1 cellular context compared by ENCODE assay signal in the genomic region with DNA sequence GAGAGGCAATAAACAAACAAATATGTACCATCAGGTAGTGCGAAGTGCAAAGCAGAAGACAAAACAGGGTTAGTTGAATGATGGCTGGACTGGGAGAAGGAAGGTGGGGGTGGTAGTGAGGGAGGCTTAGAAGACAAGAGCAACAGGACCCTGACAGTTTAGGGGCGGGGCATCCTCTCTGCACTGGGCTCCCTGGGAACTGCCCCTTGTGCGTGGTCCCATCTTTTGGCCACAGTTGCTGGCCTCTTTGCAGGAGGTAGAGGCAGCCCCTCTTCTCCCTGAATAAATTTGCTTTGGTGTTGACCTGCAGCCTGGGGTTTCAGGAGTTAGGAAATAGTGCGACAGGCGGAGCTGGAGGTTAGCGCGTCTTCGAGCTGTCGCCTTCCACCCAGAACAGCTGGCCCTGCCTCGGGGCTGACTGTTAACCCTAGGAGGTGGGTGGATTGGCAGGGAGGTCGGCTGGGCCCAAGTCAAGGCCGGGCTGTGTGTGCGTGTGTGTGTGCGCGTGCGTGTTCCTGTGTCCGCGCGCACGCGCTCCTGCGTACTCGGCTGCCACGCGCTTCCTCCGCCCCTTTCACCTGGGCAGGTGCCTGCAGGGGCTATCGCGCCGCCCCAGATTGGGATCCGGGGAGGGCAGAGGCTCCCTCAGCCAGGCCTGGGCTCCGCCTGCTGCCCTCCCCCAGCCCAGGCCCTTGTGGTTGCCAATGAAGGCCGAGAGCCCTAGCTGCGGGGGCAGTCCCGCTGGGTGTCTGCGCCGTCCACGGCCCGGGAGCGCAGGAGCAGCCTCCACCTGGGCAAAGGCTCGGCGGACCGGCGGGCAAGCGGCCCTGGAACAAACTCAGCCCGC.
TF ChIP-seq lines count a peak whose summit lies in the region.

No MANE protein-coding gene starts in this region.

TF ChIP-seq in HepG2, 621 proteins besides CTCF, POLR2A, EP300 and RAD21 (continued from another document):
- peak; percentile 68 for TF ChIP-seq ZBTB14 (CRISPR knock-in tag; IDR thresholded peaks at IDR 0.05)
- peak; percentile 29; the same call in 1 of the 2 replicates for TF ChIP-seq GABPB1 (CRISPR knock-in tag; IDR thresholded peaks at IDR 0.05)
- no peak for TF ChIP-seq RCOR2 (CRISPR knock-in tag; IDR thresholded peaks at IDR 0.05)
- no peak for TF ChIP-seq RBAK (CRISPR knock-in tag; IDR thresholded peaks at IDR 0.05)
- TF ChIP-seq MXD4 (CRISPR knock-in tag; IDR thresholded peaks at IDR 0.05), result no peak
TF ChIP-seq in HepG2: peak in this region for 4.
